1 cellular context compared by ENCODE assay signal in the genomic region with DNA sequence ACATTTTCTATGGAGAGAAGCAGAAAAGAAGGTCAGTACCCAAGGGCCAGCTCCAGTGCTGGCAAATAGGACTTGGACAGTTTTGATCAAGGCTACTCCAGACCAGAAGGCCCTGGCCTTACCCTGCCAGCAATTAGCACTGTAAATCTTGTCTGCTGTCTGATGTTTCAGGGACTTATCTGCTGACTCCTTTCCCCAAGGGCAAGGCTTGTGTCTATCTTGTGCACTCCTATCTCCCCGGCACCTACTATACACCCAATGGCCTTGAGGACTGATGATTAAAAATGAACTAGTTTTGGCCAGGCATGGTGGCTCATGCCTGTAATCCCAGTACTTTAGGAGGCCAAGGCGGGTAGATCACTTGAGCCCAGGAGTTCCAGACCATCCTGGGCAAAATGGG.
TF ChIP-seq lines count a peak whose summit lies in the region.

No MANE protein-coding gene starts in this region.

TF ChIP-seq in K562, 482 proteins besides CTCF, POLR2A, EP300 and RAD21 (continued from another document):
- TF ChIP-seq GATAD2A (IDR thresholded peaks at IDR 0.05) (no peak), BRF1 (IDR thresholded peaks at IDR 0.05; ENCODE audit: borderline replicate concordance, extremely low read depth, insufficient read length) (no peak), MED1 (CRISPR knock-in tag; IDR thresholded peaks at IDR 0.05; ENCODE audit: borderline replicate concordance) (no peak), STAG1 (CRISPR knock-in tag; IDR thresholded peaks at IDR 0.05; ENCODE audit: borderline replicate concordance) (no peak), SP1 (CRISPR knock-in tag; IDR thresholded peaks at IDR 0.05) (no peak), DPF2 (IDR thresholded peaks at IDR 0.05) (no peak)
- TF ChIP-seq, protein P1, sequence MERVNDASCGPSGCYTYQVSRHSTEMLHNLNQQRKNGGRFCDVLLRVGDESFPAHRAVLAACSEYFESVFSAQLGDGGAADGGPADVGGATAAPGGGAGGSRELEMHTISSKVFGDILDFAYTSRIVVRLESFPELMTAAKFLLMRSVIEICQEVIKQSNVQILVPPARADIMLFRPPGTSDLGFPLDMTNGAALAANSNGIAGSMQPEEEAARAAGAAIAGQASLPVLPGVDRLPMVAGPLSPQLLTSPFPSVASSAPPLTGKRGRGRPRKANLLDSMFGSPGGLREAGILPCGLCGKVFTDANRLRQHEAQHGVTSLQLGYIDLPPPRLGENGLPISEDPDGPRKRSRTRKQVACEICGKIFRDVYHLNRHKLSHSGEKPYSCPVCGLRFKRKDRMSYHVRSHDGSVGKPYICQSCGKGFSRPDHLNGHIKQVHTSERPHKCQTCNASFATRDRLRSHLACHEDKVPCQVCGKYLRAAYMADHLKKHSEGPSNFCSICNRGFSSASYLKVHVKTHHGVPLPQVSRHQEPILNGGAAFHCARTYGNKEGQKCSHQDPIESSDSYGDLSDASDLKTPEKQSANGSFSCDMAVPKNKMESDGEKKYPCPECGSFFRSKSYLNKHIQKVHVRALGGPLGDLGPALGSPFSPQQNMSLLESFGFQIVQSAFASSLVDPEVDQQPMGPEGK (CRISPR knock-in tag; IDR thresholded peaks at IDR 0.05; ENCODE audit: borderline replicate concordance), result no peak
- TF ChIP-seq, protein P2, sequence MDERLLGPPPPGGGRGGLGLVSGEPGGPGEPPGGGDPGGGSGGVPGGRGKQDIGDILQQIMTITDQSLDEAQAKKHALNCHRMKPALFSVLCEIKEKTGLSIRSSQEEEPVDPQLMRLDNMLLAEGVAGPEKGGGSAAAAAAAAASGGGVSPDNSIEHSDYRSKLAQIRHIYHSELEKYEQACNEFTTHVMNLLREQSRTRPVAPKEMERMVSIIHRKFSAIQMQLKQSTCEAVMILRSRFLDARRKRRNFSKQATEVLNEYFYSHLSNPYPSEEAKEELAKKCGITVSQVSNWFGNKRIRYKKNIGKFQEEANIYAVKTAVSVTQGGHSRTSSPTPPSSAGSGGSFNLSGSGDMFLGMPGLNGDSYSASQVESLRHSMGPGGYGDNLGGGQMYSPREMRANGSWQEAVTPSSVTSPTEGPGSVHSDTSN (CRISPR knock-in tag; IDR thresholded peaks at IDR 0.05; ENCODE audit: low read depth), result no peak
- TF ChIP-seq, protein P2 (tag; conservative IDR thresholded peaks at IDR 0.05; ENCODE audit: low read depth), result peak; percentile 82
